Comparison of ENCODE assay signal across 1 cellular context in genomic region chr1:55702064-55702463, GRCh38.
TF ChIP-seq lines count a peak whose summit lies in the region.

No MANE protein-coding gene starts in this region.

TF ChIP-seq in K562, 482 proteins besides CTCF, POLR2A, EP300 and RAD21 (continued from another document):
- TF ChIP-seq PBX2 (CRISPR knock-in tag; IDR thresholded peaks at IDR 0.05; ENCODE audit: low read depth) = no peak
- TF ChIP-seq PBX2 (tag; conservative IDR thresholded peaks at IDR 0.05; ENCODE audit: low read depth) = peak; percentile 77
- TF ChIP-seq ZNF133 (CRISPR knock-in tag; IDR thresholded peaks at IDR 0.05) = no peak
- peak; percentile 53 for TF ChIP-seq MEIS2 (IDR thresholded peaks at IDR 0.05; ENCODE audit: partially characterized antibody)
- TF ChIP-seq FOXP4 (CRISPR knock-in tag; IDR thresholded peaks at IDR 0.05; ENCODE audit: borderline replicate concordance) = no peak
- TF ChIP-seq FOXP1 (CRISPR knock-in tag; IDR thresholded peaks at IDR 0.05) = no peak
